Comparison of ENCODE assay signal across 21 cellular contexts in genomic region chr2:164763431-164763830, GRCh38.
DNase-seq lines count a peak whose midpoint lies in the region; ATAC-seq, FAIRE-seq and TF ChIP-seq lines count a peak whose summit lies in the region.
"Had no signal": no experiment of that assay in that cellular context is flagged by ENCODE, and none has a peak within 500 bp of the region (broad histone marks: within the 10 kb centered on the region; RNA-seq: fewer than 3 reads in every experiment).

No MANE protein-coding gene starts in this region.

- POLR2A ChIA-PET in HEK293 (lab: Yijun Ruan, JAX) (no interaction called here), K562 (lab: Yijun Ruan, JAX) (no interaction called here)

- no peak for DNase-seq in K562 (ENCODE audit: extremely low read depth in 1 of 4, low spot score in 3 of 4)
- no peak for DNase-seq in pancreas
- no peak for DNase-seq in Kasumi-1 (lab: John Stamatoyannopoulos, UW)
- no peak for DNase-seq in T1000 (lab: John Stamatoyannopoulos, UW)
- no peak for DNase-seq in cardiac septum (ENCODE audit: low spot score)
- DNase-seq: Caco-2; CD4-positive, CD25-positive, alpha-beta regulatory T cell; CD8-positive, alpha-beta T cell; DMS153; DND-41; H9; HFFc6 had no signal

- peaks cover 32% of the 10 kb centered on the region for H3K79me2 ChIP-seq in OCI-LY3 (ENCODE audit: low read length)
- H3K79me2 ChIP-seq in K562 (ENCODE audit: control insufficient read depth, insufficient read depth, low read length), result no peaks in the 10 kb centered on the region

- no peak for TF ChIP-seq EP300 in K562 (IDR thresholded peaks at IDR 0.05; ENCODE audit: low read length)

- intact Hi-C loops in K562 (cut with micrococcal nuclease), result no loop called here
- intact Hi-C loops in pancreas (cut with DNase I), result no loop called here
- intact Hi-C loops in cardiac septum (cut with DNase I), result no loop called here

- H3K9me3 ChIP-seq in HEK293 (ENCODE audit: control insufficient read depth, insufficient read depth, low read depth, low read length), result no peaks in the 10 kb centered on the region
- H3K9me3 ChIP-seq in OCI-LY3 (ENCODE audit: insufficient read depth, low read length), result no peaks in the 10 kb centered on the region
- no peaks in the 10 kb centered on the region for H3K9me3 ChIP-seq in K562 (replicated peaks; ENCODE audit: control insufficient read depth, insufficient read depth, low read depth, low read length)
- H3K9me3 ChIP-seq in pancreas, result no peaks in the 10 kb centered on the region
- H3K9me3 ChIP-seq: BLaER1, Caco-2 had no signal

- ATAC-seq in K562 (no peak), pancreas (no peak), GM21786 (IDR thresholded peaks at IDR 0.05; ENCODE audit: unreplicated experiment) (no peak)
- ATAC-seq: CD8-positive, alpha-beta T cell; GM23338; HCT116 had no signal

- peaks cover 6% of the 10 kb centered on the region; the same call in 1 of the 2 replicates for H3K4me1 ChIP-seq in HEK293 (ENCODE audit: control insufficient read depth, insufficient read depth, low read length)
- H3K4me1 ChIP-seq in OCI-LY3 (ENCODE audit: low read length), result peaks cover 55% of the 10 kb centered on the region
- H3K4me1 ChIP-seq in K562 (replicated peaks in 1 of 2; ENCODE audit: control insufficient read depth in 2 of 2, insufficient read depth in 2 of 2, low read length in 2 of 2), result no peaks in the 10 kb centered on the region
- H3K4me1 ChIP-seq in pancreas, result peaks cover 17 to 31% (median 22%) of the 10 kb centered on the region in 3 donors
- H3K4me1 ChIP-seq: BLaER1 had no signal

- H3K9ac ChIP-seq in OCI-LY3 (ENCODE audit: low read length) (peak overlapping the region; percentile 84), K562 (ENCODE audit: insufficient read depth in 1 of 2, low read depth in 2 of 2, low read length in 2 of 2) (no peak overlapping the region)
- H3K9ac ChIP-seq: BLaER1 had no signal

- no peak for TF ChIP-seq RAD21 in K562 (CRISPR knock-in tag; conservative IDR thresholded peaks at IDR 0.05 in 1 of 2, IDR thresholded peaks at IDR 0.05 in 1 of 2)

- TF ChIP-seq CTCF in HEK293 (tag by site-specific recombination; IDR thresholded peaks at IDR 0.05) (no peak), OCI-LY3 (IDR thresholded peaks at IDR 0.05; ENCODE audit: low read depth, low read length) (no peak), K562 (IDR thresholded peaks at IDR 0.05 in 2 of 3, conservative IDR thresholded peaks at IDR 0.05 in 1 of 3; ENCODE audit: insufficient read depth in 2 of 3, low read depth in 1 of 3, low read length in 3 of 3) (no peak), pancreas (IDR thresholded peaks at IDR 0.05) (no peak)

- FAIRE-seq in K562 (lab: Jason Lieb, UNC) (no peak), pancreas (lab: Jason Lieb, UNC) (peak; percentile 34)
- FAIRE-seq: G401.6, GM19239 had no signal

- H2AFZ ChIP-seq in OCI-LY3 (ENCODE audit: low read depth, low read length) (no peak overlapping the region; the same call in 1 of the 2 replicates), K562 (ENCODE audit: low read depth, low read length) (no peak overlapping the region)
- H2AFZ ChIP-seq: GM23338 had no signal

- no peaks in the 10 kb centered on the region for H3K27me3 ChIP-seq in OCI-LY3 (ENCODE audit: low read depth, low read length)
- no peaks in the 10 kb centered on the region for H3K27me3 ChIP-seq in K562 (ENCODE audit: control insufficient read depth in 2 of 2, insufficient read depth in 2 of 2, low read length in 2 of 2)
- no peaks in the 10 kb centered on the region for H3K27me3 ChIP-seq in pancreas
- H3K27me3 ChIP-seq: BLaER1 had no signal

- no peak overlapping the region for H3K27ac ChIP-seq in HEK293 (ENCODE audit: extremely low read depth, low read depth, low read length)
- peak overlapping the region; percentile 96 for H3K27ac ChIP-seq in OCI-LY3 (ENCODE audit: low read length)
- no peak overlapping the region for H3K27ac ChIP-seq in K562 (ENCODE audit: extremely low read depth, low read depth, low read length)
- H3K27ac ChIP-seq in pancreas, result no peak overlapping the region
- H3K27ac ChIP-seq: BLaER1, C4-2B had no signal

- no peaks in the 10 kb centered on the region for H3K9me1 ChIP-seq in K562 (ENCODE audit: control insufficient read depth, insufficient read depth, low read length)

- 7% methylated on average over 5 of the region's 5 CpGs for WGBS in K562 (ENCODE audit: insufficient coverage, low coverage, missing lambda C conversion rate)
- WGBS in pancreas, 2 donors, result 92 to 99% methylated on average over 5 of the region's 5 CpGs

- H3K4me2 ChIP-seq in OCI-LY3 (ENCODE audit: low read length) (peak overlapping the region; percentile 95), K562 (ENCODE audit: insufficient read depth, low read length) (no peak overlapping the region)
- H3K4me2 ChIP-seq: BLaER1, GM23338 had no signal

- in situ Hi-C loops in K562 (cut with MboI), result no loop called here

- no TSS peak for BruUV-seq in K562 (replicated peaks; lab: Mats Ljungman, UMichigan)

- no peaks in the 10 kb centered on the region for H3K36me3 ChIP-seq in HEK293 (ENCODE audit: control insufficient read depth in 2 of 2, insufficient read depth in 1 of 2, low read length in 2 of 2)
- no peaks in the 10 kb centered on the region for H3K36me3 ChIP-seq in OCI-LY3 (replicated peaks; ENCODE audit: low read depth, low read length)
- no peaks in the 10 kb centered on the region for H3K36me3 ChIP-seq in K562 (ENCODE audit: control insufficient read depth, insufficient read depth, low read length)
- no peaks in the 10 kb centered on the region for H3K36me3 ChIP-seq in pancreas
- H3K36me3 ChIP-seq: BLaER1 had no signal

- TF ChIP-seq POLR2A in K562 (conservative IDR thresholded peaks at IDR 0.05), result no peak

- H3K4me3 ChIP-seq in HEK293 (ENCODE audit: low read depth, low read length) (no peak overlapping the region), OCI-LY3 (ENCODE audit: low read length) (peak overlapping the region; percentile 73), K562 (no peak overlapping the region), pancreas (no peak overlapping the region)
- H3K4me3 ChIP-seq: BLaER1, GM23338 had no signal

- CTCF ChIA-PET in HEK293 (lab: Yijun Ruan, JAX), result interaction anchor here (0.6 kb wide), 1 partner anchor 142 kb away, joined by 3 read pairs; no protein-coding TSS in a partner anchor
- CTCF ChIA-PET in K562 (lab: Yijun Ruan, JAX; ENCODE audit: low intra/inter-chr PET ratio), result no interaction called here

- H4K20me1 ChIP-seq in OCI-LY3 (ENCODE audit: insufficient read depth, low read length), result no peaks in the 10 kb centered on the region
- no peaks in the 10 kb centered on the region for H4K20me1 ChIP-seq in K562 (replicated peaks; ENCODE audit: control insufficient read depth, insufficient read depth, low read length)
- H4K20me1 ChIP-seq: BLaER1 had no signal

TF ChIP-seq in HEK293, 187 proteins besides CTCF, POLR2A, EP300 and RAD21:
- TF ChIP-seq ZNF146 (tag by site-specific recombination; IDR thresholded peaks at IDR 0.05) (peak; percentile 31; the same call in 1 of the 2 replicates), ZNF658 (tag by site-specific recombination; IDR thresholded peaks at IDR 0.05) (no peak)

TF ChIP-seq in K562, 482 proteins besides CTCF, POLR2A, EP300 and RAD21:
- TF ChIP-seq CEBPG (CRISPR knock-in tag; IDR thresholded peaks at IDR 0.05) (no peak), CEBPG (tag; conservative IDR thresholded peaks at IDR 0.05 in 1 of 2, IDR thresholded peaks at IDR 0.05 in 1 of 2) (peak in 1 of 2 experiments; percentile 71; a peak in 2 of 4 replicates), NFXL1 (CRISPR knock-in tag; IDR thresholded peaks at IDR 0.05) (no peak), CEBPB (tag; IDR thresholded peaks at IDR 0.05) (peak; percentile 36; the same call in 1 of the 2 replicates)
TF ChIP-seq in K562: peak in this region for 2.

Comparison
In these comparisons a context has a peak if more than half of its experiments do, and no peak if none do; other contexts are left out.
1. Of the 44 proteins assayed by ChIP-seq in both K562 and HEK293: peak only in K562: none; only in HEK293: ZNF146; in both: none; in neither: 43.